In the genomic region with DNA sequence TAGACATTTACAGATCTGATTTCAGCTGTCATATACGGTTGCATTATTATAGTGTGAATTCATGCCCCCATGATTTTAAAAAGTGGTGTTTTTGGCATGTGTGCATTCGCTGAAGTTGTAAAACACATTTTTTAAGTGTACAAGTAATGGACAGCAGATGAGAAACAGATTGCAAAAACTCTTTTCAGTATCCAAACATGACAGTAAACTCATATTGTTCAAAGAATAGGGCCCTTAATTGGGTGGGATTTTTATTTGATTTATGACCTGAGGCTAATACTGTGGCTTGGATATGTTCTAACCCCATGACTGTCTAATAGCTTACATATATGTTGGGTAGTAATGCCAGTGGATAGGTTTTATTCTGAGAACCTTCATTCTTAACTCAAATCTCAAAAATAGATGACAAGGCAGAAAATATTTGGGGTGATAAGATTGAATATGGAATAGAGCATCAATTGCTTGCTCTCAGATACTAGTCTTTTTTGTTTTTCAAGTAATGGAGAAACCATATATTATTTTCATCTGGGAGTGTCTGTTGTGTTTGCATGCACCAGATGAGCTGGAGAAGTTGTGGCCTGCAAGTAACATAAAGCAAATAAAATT, we compare ENCODE assay signal across 16 cellular contexts.
DNase-seq lines count a peak whose midpoint lies in the region; ATAC-seq, FAIRE-seq and TF ChIP-seq lines count a peak whose summit lies in the region.
"Had no signal": no experiment of that assay in that cellular context is flagged by ENCODE, and none has a peak within 500 bp of the region (broad histone marks: within the 10 kb centered on the region; RNA-seq: fewer than 3 reads in every experiment).

No MANE protein-coding gene starts in this region.

- peak overlapping the region; percentile 72 for H3K4me3 Mint-ChIP-seq in HFFc6
- no peak overlapping the region for H3K4me3 Mint-ChIP-seq in activated naive CD4-positive, alpha-beta T cell treated with anti-CD3 and anti-CD28 coated beads for 36 hours

- no peaks in the 10 kb centered on the region for H3K9me3 Mint-ChIP-seq in HFFc6
- H3K9me3 Mint-ChIP-seq in activated naive CD4-positive, alpha-beta T cell treated with anti-CD3 and anti-CD28 coated beads for 36 hours: no peaks in the 10 kb centered on the region

- no peak for TF ChIP-seq CTCF in HFFc6 (IDR thresholded peaks at IDR 0.05)
- TF ChIP-seq CTCF in keratinocyte (optimal IDR thresholded peaks at IDR 0.05 in 1 of 3, IDR thresholded peaks at IDR 0.05 in 1 of 3, conservative IDR thresholded peaks at IDR 0.05 in 1 of 3; ENCODE audit: extremely low read depth in 1 of 3, insufficient read depth in 2 of 3, low read length in 3 of 3): no peak

- peak overlapping the region; percentile 10 for H2AFZ ChIP-seq in keratinocyte (ENCODE audit: control insufficient read depth, low read length)

- dilution Hi-C loops in keratinocyte (cut with MboI; ENCODE audit: extremely low pct_ligation_motif_present, low sequenced_read_pairs): no loop called here

- H3K36me3 ChIP-seq in adipocyte (ENCODE audit: control insufficient read depth, insufficient read depth, low read length, severe bottlenecking) (no peaks in the 10 kb centered on the region), keratinocyte (ENCODE audit: control insufficient read depth in 2 of 2, extremely low read depth in 1 of 2, insufficient read depth in 2 of 2, low read length in 2 of 2) (no peaks in the 10 kb centered on the region), skeletal muscle satellite cell (ENCODE audit: insufficient read depth, low read length) (no peaks in the 10 kb centered on the region)

- peaks cover 4% of the 10 kb centered on the region for H3K36me3 Mint-ChIP-seq in HFFc6 (ENCODE audit: low read depth)
- no peaks in the 10 kb centered on the region for H3K36me3 Mint-ChIP-seq in activated naive CD4-positive, alpha-beta T cell treated with anti-CD3 and anti-CD28 coated beads for 36 hours (ENCODE audit: low read depth)

- H3K9me3 ChIP-seq in adipocyte (ENCODE audit: control insufficient read depth, low read length) (no peaks in the 10 kb centered on the region), keratinocyte (ENCODE audit: control insufficient read depth, low read depth, low read length) (no peaks in the 10 kb centered on the region), skeletal muscle satellite cell (replicated peaks; ENCODE audit: low read length) (no peaks in the 10 kb centered on the region)

- no peaks in the 10 kb centered on the region for H3K27me3 ChIP-seq in adipocyte (replicated peaks; ENCODE audit: control insufficient read depth, insufficient read depth, low read length)
- H3K27me3 ChIP-seq in keratinocyte (ENCODE audit: control insufficient read depth, extremely low read depth, insufficient read depth, low read length): no peaks in the 10 kb centered on the region
- no peaks in the 10 kb centered on the region for H3K27me3 ChIP-seq in skeletal muscle satellite cell (ENCODE audit: control insufficient read depth, insufficient read depth, low read length)

- H3K27me3 Mint-ChIP-seq in HFFc6 (ENCODE audit: insufficient read depth): no peaks in the 10 kb centered on the region
- H3K27me3 Mint-ChIP-seq in activated naive CD4-positive, alpha-beta T cell treated with anti-CD3 and anti-CD28 coated beads for 36 hours (ENCODE audit: low read depth): no peaks in the 10 kb centered on the region

- H3K9ac ChIP-seq in adipocyte (ENCODE audit: low read length): peak overlapping the region; percentile 71
- no peak overlapping the region for H3K9ac ChIP-seq in keratinocyte (ENCODE audit: control insufficient read depth, extremely low read depth, insufficient read depth, low read length)
- H3K9ac ChIP-seq in skeletal muscle satellite cell (ENCODE audit: low read depth, low read length): peak overlapping the region; percentile 82

- H3K9me1 ChIP-seq in keratinocyte (ENCODE audit: control insufficient read depth, extremely low read depth, insufficient read depth, low read length): no peaks in the 10 kb centered on the region

- intact Hi-C loops in activated naive CD4-positive, alpha-beta T cell treated with anti-CD3 and anti-CD28 coated beads for 36 hours (cut with micrococcal nuclease): no loop called here

- H3K27ac Mint-ChIP-seq in HFFc6: no peak overlapping the region
- H3K27ac Mint-ChIP-seq in activated naive CD4-positive, alpha-beta T cell treated with anti-CD3 and anti-CD28 coated beads for 36 hours: no peak overlapping the region

- no peaks in the 10 kb centered on the region; the same call in 1 of the 2 replicates for H3K4me1 Mint-ChIP-seq in HFFc6 (ENCODE audit: low read depth)
- no peaks in the 10 kb centered on the region for H3K4me1 Mint-ChIP-seq in activated naive CD4-positive, alpha-beta T cell treated with anti-CD3 and anti-CD28 coated beads for 36 hours (ENCODE audit: low read depth)

- H3K4me1 ChIP-seq in adipocyte (ENCODE audit: control insufficient read depth, insufficient read depth, low read length) (peaks cover 36% of the 10 kb centered on the region), keratinocyte (ENCODE audit: control insufficient read depth, extremely low read depth, insufficient read depth, low read length) (peaks cover 22% of the 10 kb centered on the region), skeletal muscle satellite cell (ENCODE audit: control insufficient read depth, insufficient read depth, low read length) (peaks cover 36% of the 10 kb centered on the region)

- H3K4me2 ChIP-seq in keratinocyte (ENCODE audit: control insufficient read depth, extremely low read depth, insufficient read depth, low read depth, low read length) (no peak overlapping the region), skeletal muscle satellite cell (ENCODE audit: low read length) (no peak overlapping the region)

- no peak for FAIRE-seq in keratinocyte (lab: Jason Lieb, UNC)
- FAIRE-seq in HTR-8/SVneo (lab: Jason Lieb, UNC): no peak

- no peaks in the 10 kb centered on the region for H4K20me1 ChIP-seq in keratinocyte (ENCODE audit: control insufficient read depth, extremely low read depth, insufficient read depth, low read length)

- CTCF ChIA-PET in activated naive CD4-positive, alpha-beta T cell treated with anti-CD3 and anti-CD28 coated beads for 36 hours (lab: Charles Lee): no interaction called here

- no peaks in the 10 kb centered on the region for H3K79me2 ChIP-seq in keratinocyte (ENCODE audit: control insufficient read depth, insufficient read depth, low read length)

- H3K27ac ChIP-seq in keratinocyte (ENCODE audit: control insufficient read depth, insufficient read depth, low read length): no peak overlapping the region

- H3K4me3 ChIP-seq in adipocyte (ENCODE audit: low read length) (peak overlapping the region; percentile 51), keratinocyte (ENCODE audit: control insufficient read depth in 2 of 3, extremely low read depth in 1 of 3, insufficient read depth in 2 of 3, low read depth in 1 of 3, low read length in 3 of 3) (no peak overlapping the region), skeletal muscle satellite cell (ENCODE audit: low read length) (peak overlapping the region; percentile 13)

- ATAC-seq in GM18868 (IDR thresholded peaks at IDR 0.05; ENCODE audit: unreplicated experiment): no peak

- DNase-seq in HFFc6 (no peak), adipocyte (ENCODE audit: low read depth) (no peak), keratinocyte (ENCODE audit: low read depth, low spot score) (no peak), HTR-8/SVneo (ENCODE audit: insufficient read length, low spot score) (no peak)
- DNase-seq in activated naive CD4-positive, alpha-beta T cell treated with anti-CD3 and anti-CD28 coated beads for 36 hours: no peak
- no peak for DNase-seq in effector CD8-positive, alpha-beta T cell (lab: John Stamatoyannopoulos, UW)
- DNase-seq: C1 segment of cervical spinal cord, DMS 273 treated with DMSO at 0.1 percent for 48 hours, HCEC 1CT, Karpas-422, NCI-H2029, NCI-H2171 treated with DMSO at 0.1 percent for 48 hours, NCI-H510A, SIG-M5 had no signal

Comparison
In these comparisons a context has a peak if more than half of its experiments do, and no peak if none do; other contexts are left out.
1. H3K4me3 ChIP-seq: peak in adipocyte (single experiment) and skeletal muscle satellite cell (single experiment); none in keratinocyte (0 of 3).